ENCODE assay signal across 8 cellular contexts in the genomic region with DNA sequence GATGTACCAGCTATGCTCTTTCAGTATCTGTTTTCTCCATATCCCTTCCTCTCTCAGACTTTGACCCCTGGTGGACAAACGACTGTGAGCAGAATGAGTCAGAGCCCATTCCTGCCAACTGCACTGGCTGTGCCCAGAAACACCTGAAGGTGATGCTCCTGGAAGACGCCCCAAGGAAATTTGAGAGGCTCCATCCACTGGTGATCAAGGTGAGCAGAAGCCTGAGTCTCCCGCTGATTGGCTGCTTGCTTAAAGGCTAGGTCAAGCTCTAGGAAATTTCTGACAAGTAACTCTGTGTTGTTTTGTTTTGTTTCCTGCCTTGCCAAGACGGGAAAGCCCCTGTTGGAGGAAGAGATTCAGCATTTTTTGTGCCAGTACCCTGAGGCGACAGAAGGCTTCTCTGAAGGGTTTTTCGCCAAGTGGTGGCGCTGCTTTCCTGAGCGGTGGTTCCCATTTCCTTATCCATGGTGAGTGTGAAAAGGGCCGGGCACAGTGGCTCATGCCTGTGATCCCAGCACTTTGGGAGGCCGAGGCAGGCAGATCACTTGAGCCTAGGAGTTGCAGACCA. TPM values are rescaled to one million over a fixed set of nuclear protein-coding genes. Genes with fewer than 3 reads are reported as not detected.
DNase-seq lines count a peak whose midpoint lies in the region; ATAC-seq, FAIRE-seq and TF ChIP-seq lines count a peak whose summit lies in the region.

No MANE protein-coding gene starts in this region.

- CTCF ChIA-PET in T-cell (lab: Charles Lee), result interaction anchor here (0.6 to 0.8 kb wide), 2 partner anchors 24 to 334 kb away, joined by 3 read pairs; no protein-coding TSS in a partner anchor

- H3K79me2 ChIP-seq in GM23338 (replicated peaks; ENCODE audit: insufficient read depth), result no peaks in the 10 kb centered on the region

- no peak overlapping the region; the same call in 1 of the 2 replicates for H3K27ac ChIP-seq in GM23338 (ENCODE audit: low read depth)
- H3K27ac ChIP-seq in effector memory CD4-positive, alpha-beta T cell (ENCODE audit: insufficient read depth, low read length, poor library complexity, severe bottlenecking), result peak overlapping the region; percentile 14

- H3K4me1 Mint-ChIP-seq in GM23338 (peaks cover 8% of the 10 kb centered on the region), T-cell (peaks cover 30 to 48% (median 32%) of the 10 kb centered on the region in 3 donors), progenitor cell of endocrine pancreas (ENCODE audit: low read depth) (peaks cover 2% of the 10 kb centered on the region)

- H3K27me3 ChIP-seq in GM23338 (ENCODE audit: insufficient read depth), result no peaks in the 10 kb centered on the region
- no peaks in the 10 kb centered on the region for H3K27me3 ChIP-seq in effector memory CD4-positive, alpha-beta T cell (replicated peaks; ENCODE audit: control insufficient read depth, insufficient read depth, low read length, poor library complexity, severe bottlenecking)

- no peaks in the 10 kb centered on the region for H3F3A ChIP-seq in GM23338 (replicated peaks; ENCODE audit: low read depth)

- H2AFZ ChIP-seq in GM23338, result 0 out of 2 replicates have a peak overlapping the region, but pooled peaks have one; percentile 23

- peak; percentile 65 to 84 for TF ChIP-seq CTCF in GM23338 (conservative IDR thresholded peaks at IDR 0.05; ENCODE audit: low read depth in 2 of 2)
- peak; percentile 13 for TF ChIP-seq CTCF in progenitor cell of endocrine pancreas (IDR thresholded peaks at IDR 0.05; ENCODE audit: unreplicated experiment)

- H3K9me3 ChIP-seq in effector memory CD4-positive, alpha-beta T cell (ENCODE audit: control insufficient read depth, low read length), result no peaks in the 10 kb centered on the region

- H3K9me3 Mint-ChIP-seq in GM23338 (no peaks in the 10 kb centered on the region), T-cell (no peaks in the 10 kb centered on the region), progenitor cell of endocrine pancreas (ENCODE audit: low read depth) (no peaks in the 10 kb centered on the region)

- peak; percentile 90 for DNase-seq in GM23338 (ENCODE audit: low spot score)
- DNase-seq in T-cell, result peak in 3 of 34 experiments; percentile 6 to 23 (median 16)
- DNase-seq in effector memory CD4-positive, alpha-beta T cell, result peak in 2 of 3 donors; percentile 16 to 24
- DNase-seq in progenitor cell of endocrine pancreas (ENCODE audit: low spot score, unreplicated experiment), result no peak
- DNase-seq in GM12892 (ENCODE audit: insufficient read length), result no peak
- DNase-seq in NCI-H146 treated with DMSO at 0.1 percent for 48 hours (lab: John Stamatoyannopoulos, UW; ENCODE audit: unreplicated experiment), result no peak

- TF ChIP-seq POLR2A in GM12892 (IDR thresholded peaks at IDR 0.05; ENCODE audit: low read depth, low read length), result no peak

- peaks cover 9% of the 10 kb centered on the region for H3K27me3 Mint-ChIP-seq in GM23338 (ENCODE audit: insufficient read depth, low read depth, poor library complexity)
- no peaks in the 10 kb centered on the region for H3K27me3 Mint-ChIP-seq in T-cell
- H3K27me3 Mint-ChIP-seq in progenitor cell of endocrine pancreas, result no peaks in the 10 kb centered on the region

- no peaks in the 10 kb centered on the region for H3K9me2 ChIP-seq in GM23338 (ENCODE audit: insufficient read depth)

- H3K4me3 Mint-ChIP-seq in GM23338 (no peak overlapping the region), T-cell (peak overlapping the region in 2 of 3 donors; percentile 13 to 48), progenitor cell of endocrine pancreas (ENCODE audit: low read depth) (no peak overlapping the region)

- no peak overlapping the region for H3K4me3 ChIP-seq in GM23338
- H3K4me3 ChIP-seq in effector memory CD4-positive, alpha-beta T cell (ENCODE audit: insufficient read depth, low read depth, low read length, poor library complexity, severe bottlenecking), result no peak overlapping the region

- POLR2A ChIA-PET in T-cell (lab: Charles Lee), result interaction anchor here in 1 of 2 donors (0.6 to 0.7 kb wide), 2 partner anchors 72 to 179 kb away, joined by 3 read pairs; partner anchors contain the start of gene MTCH1

- no peaks in the 10 kb centered on the region for H3K4me1 ChIP-seq in GM23338 (ENCODE audit: insufficient read depth)
- peaks cover 30% of the 10 kb centered on the region for H3K4me1 ChIP-seq in effector memory CD4-positive, alpha-beta T cell (ENCODE audit: control insufficient read depth, insufficient read depth, low read length, poor library complexity, severe bottlenecking)

- H3K36me3 ChIP-seq in GM23338 (ENCODE audit: insufficient read depth), result no peaks in the 10 kb centered on the region
- H3K36me3 ChIP-seq in effector memory CD4-positive, alpha-beta T cell (ENCODE audit: control insufficient read depth, insufficient read depth, low read length), result peaks cover 38% of the 10 kb centered on the region

- 0 out of 2 replicates have a peak, but pooled peaks cover 3% of the 10 kb centered on the region for H4K20me1 ChIP-seq in GM23338 (replicated peaks; ENCODE audit: insufficient read depth)

- H3K27ac Mint-ChIP-seq in GM23338 (no peak overlapping the region), T-cell (peak overlapping the region; percentile 92 to 97), progenitor cell of endocrine pancreas (no peak overlapping the region)

- ATAC-seq in GM23338 (peak; percentile 94), T-cell (replicated peaks in 1 of 4) (no peak), HG03565 (IDR thresholded peaks at IDR 0.05; ENCODE audit: unreplicated experiment) (no peak), GM21381 (IDR thresholded peaks at IDR 0.05; ENCODE audit: unreplicated experiment) (no peak)

- H3K4me2 ChIP-seq in GM23338, result no peak overlapping the region; the same call in 1 of the 2 replicates

- H3K36me3 Mint-ChIP-seq in GM23338 (ENCODE audit: low read depth) (no peaks in the 10 kb centered on the region), T-cell (peaks cover 25% of the 10 kb centered on the region), progenitor cell of endocrine pancreas (ENCODE audit: insufficient read depth) (peaks cover 14% of the 10 kb centered on the region)

- FAIRE-seq in GM12892 (lab: Jason Lieb, UNC), result no peak

TF ChIP-seq in GM23338, 12 proteins besides CTCF, POLR2A, EP300 and RAD21 (continues in another document):
- TF ChIP-seq CREB1 (CRISPR knock-in tag; IDR thresholded peaks at IDR 0.05; ENCODE audit: low read depth) (no peak), ZNF331 (CRISPR knock-in tag; IDR thresholded peaks at IDR 0.05; ENCODE audit: low read depth) (no peak), STAT1 (IDR thresholded peaks at IDR 0.05; ENCODE audit: unreplicated experiment) (no peak)

RNA-seq across cellular contexts. Expression of gene C6orf89, which starts 28.6 kb away (rescaled TPM):
- total RNA-seq in GM23338 (2014; rRNA removed; shearing (Covaris generic)), result 7.9 and 8.7 TPM in 2 replicates
- 3.6 and 3.7 TPM in 2 replicates for polyA plus RNA-seq in GM23338 (2016; fragmentation: Nextera tagmentation; extraction: Ambion mirVana)
- total RNA-seq in T-cell (10 to 100 TPM; 32.6 to 57.9 (median 46.1) TPM), progenitor cell of endocrine pancreas (29.9 and 31.7 TPM in 2 replicates)
- 15.6 TPM for polyA plus RNA-seq in GM12892 (2012; ENCODE audit: missing spikeins)

RNA-seq across cellular contexts. Expression of gene PPIL1, which starts 39.7 kb away (rescaled TPM):
- 79.4 and 82.9 TPM in 2 replicates for total RNA-seq in GM23338 (2014; rRNA removed; shearing (Covaris generic))
- 53.1 and 57.3 TPM in 2 replicates for polyA plus RNA-seq in GM23338 (2016; fragmentation: Nextera tagmentation; extraction: Ambion mirVana)
- total RNA-seq in T-cell (10 to 100 TPM in 3 of 5 donors, 1 to 10 TPM in 2; 5.0 to 14.4 (median 10.6) TPM), progenitor cell of endocrine pancreas (53.1 and 53.2 TPM in 2 replicates)
- 43.6 TPM for polyA plus RNA-seq in GM12892 (2012; ENCODE audit: missing spikeins)

RNA-seq across cellular contexts. Expression of gene PI16, which starts 40.2 kb away (rescaled TPM):
- total RNA-seq in GM23338 (2014; rRNA removed; shearing (Covaris generic)), result not detected in 2 replicates
- polyA plus RNA-seq in GM23338 (2016; fragmentation: Nextera tagmentation; extraction: Ambion mirVana), result 0.17 and 0.50 TPM in 2 replicates
- 10 to 100 TPM in 1 of 5 donors, 1 to 10 TPM in 4; 3.5 to 27.6 (median 7.8) TPM for total RNA-seq in T-cell
- total RNA-seq in progenitor cell of endocrine pancreas, result not detected in 2 replicates
- 0.11 TPM for polyA plus RNA-seq in GM12892 (2012; ENCODE audit: missing spikeins)

Comparison
In these comparisons a context has a peak if more than half of its experiments do, and no peak if none do; other contexts are left out.
1. DNase-seq: peak in GM23338 (single experiment) and effector memory CD4-positive, alpha-beta T cell (2 of 3); none in progenitor cell of endocrine pancreas (single experiment), GM12892 (single experiment) and NCI-H146 treated with DMSO at 0.1 percent for 48 hours (single experiment).
2. H3K27ac Mint-ChIP-seq: peak in T-cell (2 of 2); none in GM23338 (single experiment) and progenitor cell of endocrine pancreas (single experiment).
3. H3K4me3 Mint-ChIP-seq: peak in T-cell (2 of 3); none in GM23338 (single experiment) and progenitor cell of endocrine pancreas (single experiment).